ENCODE assay signal across 1 cellular context in genomic region chr4:73853718-73854473, GRCh38.
TF ChIP-seq lines count a peak whose summit lies in the region.

No MANE protein-coding gene starts in this region.

TF ChIP-seq in K562, 482 proteins besides CTCF, POLR2A, EP300 and RAD21:
- TF ChIP-seq STAT5B (CRISPR knock-in tag; IDR thresholded peaks at IDR 0.05) (no peak), TGIF2 (CRISPR knock-in tag; IDR thresholded peaks at IDR 0.05) (no peak), HDAC6 (IDR thresholded peaks at IDR 0.05; ENCODE audit: low read depth, low read length) (no peak), ZBTB2 (IDR thresholded peaks at IDR 0.05) (no peak), CBX1 (IDR thresholded peaks at IDR 0.05; ENCODE audit: low read depth) (no peak), MAFF (IDR thresholded peaks at IDR 0.05; ENCODE audit: low read length) (peak; percentile 96), ZNF316 (IDR thresholded peaks at IDR 0.05) (peak; percentile 97), HMG20B (CRISPR knock-in tag; IDR thresholded peaks at IDR 0.05) (no peak), MAFK (IDR thresholded peaks at IDR 0.05; ENCODE audit: low read length) (peak; percentile 98), MAFG (tag; conservative IDR thresholded peaks at IDR 0.05) (peak; percentile 91), C11orf30 (IDR thresholded peaks at IDR 0.05; ENCODE audit: low read depth) (peak; percentile 90), SMAD4 (CRISPR knock-in tag; conservative IDR thresholded peaks at IDR 0.05) (no peak), MXD1 (CRISPR knock-in tag; IDR thresholded peaks at IDR 0.05; ENCODE audit: borderline replicate concordance, poor library complexity, severe bottlenecking) (no peak), MCM3 (IDR thresholded peaks at IDR 0.05) (no peak)
